In genomic region chr3:14562441-14562840, GRCh38 we compare ENCODE assay signal across 32 cellular contexts. TPM values are rescaled to one million over a fixed set of nuclear protein-coding genes. Genes with fewer than 3 reads are reported as not detected.
DNase-seq lines count a peak whose midpoint lies in the region; ATAC-seq and TF ChIP-seq lines count a peak whose summit lies in the region.
"Had no signal": no experiment of that assay in that cellular context is flagged by ENCODE, and none has a peak within 500 bp of the region (broad histone marks: within the 10 kb centered on the region; RNA-seq: fewer than 3 reads in every experiment).

No MANE protein-coding gene starts in this region.

- H2BK5ac ChIP-seq in IMR-90 (ENCODE audit: low read depth, low read length, poor library complexity, severe bottlenecking): no peak overlapping the region

- H3K4me1 ChIP-seq in IMR-90 (ENCODE audit: control insufficient read depth, insufficient read depth, low read length): no peaks in the 10 kb centered on the region
- H3K4me1 ChIP-seq in BE2C: no peaks in the 10 kb centered on the region
- H3K4me1 ChIP-seq: Caco-2 had no signal

- H3K23ac ChIP-seq in IMR-90 (ENCODE audit: low read depth, low read length): no peak overlapping the region

- H3K18ac ChIP-seq in IMR-90 (ENCODE audit: low read depth, low read length): no peak overlapping the region

- no CpG with 5 or more reads among the region's 13 CpGs for WGBS in IMR-90 (ENCODE audit: extremely low coverage in 2 of 2, insufficient read length in 1 of 2), 2 experiments

- no TSS peak for BruUV-seq in IMR-90 (replicated peaks; lab: Mats Ljungman, UMichigan)

- no peaks in the 10 kb centered on the region for H4K20me1 ChIP-seq in IMR-90 (ENCODE audit: insufficient read depth, low read length)

- H3K27ac ChIP-seq in IMR-90 (ENCODE audit: insufficient read depth, low read length) (no peak overlapping the region), brain microvascular endothelial cell (no peak overlapping the region)
- H3K27ac ChIP-seq: PC-9, SJSA1 had no signal

- H4K5ac ChIP-seq in IMR-90 (ENCODE audit: low read depth, low read length): no peak overlapping the region

- TF ChIP-seq POLR2A in IMR-90 (IDR thresholded peaks at IDR 0.05; ENCODE audit: low read depth, low read length): no peak

- no peak overlapping the region for H3K56ac ChIP-seq in IMR-90 (ENCODE audit: extremely low read depth, insufficient read depth, low read length)

- no peak overlapping the region for H3K4ac ChIP-seq in IMR-90 (ENCODE audit: low read depth, low read length)

- H3K36me3 ChIP-seq in IMR-90 (ENCODE audit: control insufficient read depth, insufficient read depth, low read length): no peaks in the 10 kb centered on the region
- no peaks in the 10 kb centered on the region for H3K36me3 ChIP-seq in brain microvascular endothelial cell (replicated peaks)
- H3K36me3 ChIP-seq in BE2C: no peaks in the 10 kb centered on the region
- H3K36me3 ChIP-seq: SJSA1 had no signal

- H2AFZ ChIP-seq in IMR-90 (replicated peaks; ENCODE audit: low read length, poor library complexity): no peak overlapping the region
- H2AFZ ChIP-seq: PC-9 had no signal

- H4K8ac ChIP-seq in IMR-90 (ENCODE audit: low read depth in 2 of 2, low read length in 2 of 2): no peak overlapping the region

- H2BK20ac ChIP-seq in IMR-90 (ENCODE audit: low read depth, low read length): no peak overlapping the region

- H3K9me3 ChIP-seq in IMR-90 (ENCODE audit: control insufficient read depth, insufficient read depth, low read length) (no peaks in the 10 kb centered on the region), BE2C (no peaks in the 10 kb centered on the region)
- H3K9me3 ChIP-seq: Caco-2, SJSA1 had no signal

- no peak overlapping the region for H2BK15ac ChIP-seq in IMR-90 (ENCODE audit: low read depth, low read length)

- intact Hi-C loops in IMR-90 (cut with micrococcal nuclease): no loop called here

- no peaks in the 10 kb centered on the region for H3K79me1 ChIP-seq in IMR-90 (ENCODE audit: low read depth in 1 of 2, low read length in 2 of 2)

- in situ Hi-C loops in IMR-90 (cut with MboI; ENCODE audit: low sequenced_read_pairs): loop anchor here (25.0 kb wide), 1 partner anchor 675 kb away; the partner anchor contains the start of gene WNT7A
- in situ Hi-C loops in brain microvascular endothelial cell (cut with HindIII; ENCODE audit: low pct_ligation_motif_present, low sequenced_read_pairs): no loop called here

- no peaks in the 10 kb centered on the region for H3K9me1 ChIP-seq in IMR-90 (ENCODE audit: insufficient read depth, low read length)

- TF ChIP-seq RAD21 in IMR-90 (IDR thresholded peaks at IDR 0.05; ENCODE audit: low read length): no peak

- POLR2A ChIA-PET in AG04449 (lab: Yijun Ruan, JAX): no interaction called here
- POLR2A ChIA-PET in IMR-90 (lab: Charles Lee; ENCODE audit: unreplicated experiment): no interaction called here

- no peak overlapping the region for H3K4me2 ChIP-seq in IMR-90 (ENCODE audit: low read depth, low read length)
- H3K4me2 ChIP-seq: PC-9 had no signal

- H2AK9ac ChIP-seq in IMR-90 (replicated peaks; ENCODE audit: low read depth, low read length, poor library complexity): no peak overlapping the region

- no peak overlapping the region for H3K9ac ChIP-seq in IMR-90 (ENCODE audit: low read depth, low read length)

- H2AK5ac ChIP-seq in IMR-90 (ENCODE audit: low read depth, low read length): no peak overlapping the region

- no peak for ATAC-seq in IMR-90 (ENCODE audit: low read depth)
- ATAC-seq: GM12878, HCT116, HepG2 had no signal

- peaks cover 43% of the 10 kb centered on the region for H3K27me3 ChIP-seq in IMR-90 (ENCODE audit: control insufficient read depth, insufficient read depth, low read length)
- H3K27me3 ChIP-seq in brain microvascular endothelial cell (replicated peaks): peaks cover 31% of the 10 kb centered on the region
- no peaks in the 10 kb centered on the region for H3K27me3 ChIP-seq in BE2C
- H3K27me3 ChIP-seq: SJSA1 had no signal

- no peak overlapping the region for H2BK120ac ChIP-seq in IMR-90 (ENCODE audit: low read depth, low read length)

- TF ChIP-seq CTCF in AG04449 (IDR thresholded peaks at IDR 0.05; ENCODE audit: insufficient read depth, low read length, missing control alignments) (no peak), IMR-90 (conservative IDR thresholded peaks at IDR 0.05; ENCODE audit: low read depth, low read length) (no peak), brain microvascular endothelial cell (IDR thresholded peaks at IDR 0.05; ENCODE audit: low read depth, low read length, missing control alignments) (no peak), fibroblast of the aortic adventitia (IDR thresholded peaks at IDR 0.05; ENCODE audit: insufficient read depth, low read length) (no peak), BE2C (IDR thresholded peaks at IDR 0.05; ENCODE audit: low read depth, low read length) (no peak)

- no peak overlapping the region for H3K14ac ChIP-seq in IMR-90 (replicated peaks; ENCODE audit: low read depth, low read length)

- no peak overlapping the region for H3K4me3 ChIP-seq in AG04449 (ENCODE audit: low read depth, low read length)
- no peak overlapping the region for H3K4me3 ChIP-seq in IMR-90 (ENCODE audit: insufficient read depth, low read depth, low read length)
- H3K4me3 ChIP-seq in brain microvascular endothelial cell (ENCODE audit: low read depth, low read length): no peak overlapping the region
- H3K4me3 ChIP-seq in fibroblast of the aortic adventitia (ENCODE audit: low read depth, low read length): no peak overlapping the region
- no peak overlapping the region for H3K4me3 ChIP-seq in BE2C (ENCODE audit: low read depth, low read length)
- H3K4me3 ChIP-seq: GM12878, PC-9, SJSA1 had no signal

- DNase-seq in AG04449 (ENCODE audit: low read depth, low spot score) (peak; percentile 34), IMR-90 (peak; percentile 69), brain microvascular endothelial cell (peak; percentile 4), fibroblast of the aortic adventitia (ENCODE audit: low read depth) (peak; percentile 27), BE2C (no peak), NCI-H1694 treated with DMSO at 0.1 percent for 48 hours (lab: John Stamatoyannopoulos, UW) (no peak), H4 (ENCODE audit: low spot score) (no peak)
- DNase-seq: 8988T; ACHN; AML-193; C1 segment of cervical spinal cord; Caco-2; CD4-positive, alpha-beta memory T cell; EL; GDM1; GOT3; KBM-7; MV-4-11; NCI-H1105; NCI-H1436 treated with DMSO at 0.1 percent for 48 hours; NCI-H1930; NCI-H446 treated with DMSO at 0.1 percent for 48 hours; NCI-H526; PC-9; Right ventricle myocardium superior had no signal

- dilution Hi-C loops in IMR-90 (cut with HindIII; ENCODE audit: low sequenced_read_pairs, unreplicated experiment): no loop called here

- H4K91ac ChIP-seq in IMR-90 (ENCODE audit: insufficient read depth, low read depth, low read length): no peak overlapping the region

- CTCF ChIA-PET in AG04449 (lab: Yijun Ruan, JAX) (interaction anchor here (0.7 kb wide), 1 partner anchor 175 kb away, joined by 3 read pairs; no protein-coding TSS in a partner anchor), IMR-90 (lab: Yijun Ruan, JAX) (no interaction called here)

TF ChIP-seq in IMR-90, 13 proteins besides CTCF, POLR2A, EP300 and RAD21:
- TF ChIP-seq RFX5 (IDR thresholded peaks at IDR 0.05; ENCODE audit: low read depth, low read length) (no peak), ELK1 (IDR thresholded peaks at IDR 0.05; ENCODE audit: borderline replicate concordance, low read depth, low read length) (no peak), CEBPB (IDR thresholded peaks at IDR 0.05; ENCODE audit: low read depth, low read length) (peak; percentile 38; the same call in 1 of the 2 replicates), NFE2L2 (IDR thresholded peaks at IDR 0.05; ENCODE audit: low read depth, low read length) (no peak), BHLHE40 (IDR thresholded peaks at IDR 0.05; ENCODE audit: low read depth, low read length) (peak; percentile 8; the same call in 1 of the 2 replicates)

RNA-seq across cellular contexts. Expression of gene GRIP2, which starts 22.3 kb away (rescaled TPM):
- under 0.01 TPM in 1 of 2 replicates, not detected in the other for total RNA-seq in IMR-90 (2012; rRNA removed)
- 0.05 and 0.17 TPM in 2 replicates for polyA plus RNA-seq in IMR-90 (2012; rRNA removed)
- 0.02 TPM in 1 of 2 replicates, not detected in the other for polyA plus RNA-seq in IMR-90 (2012; cell fraction: cytosol; rRNA removed)
- 0.25 and 0.34 TPM in 2 replicates for polyA plus RNA-seq in IMR-90 (2012; cell fraction: nucleus; rRNA removed; ENCODE audit: low replicate concordance)
- 0.90 TPM in 2 replicates for total RNA-seq in fibroblast of the aortic adventitia (ENCODE audit: low replicate concordance)
- polyA plus RNA-seq in BE2C (2012; ENCODE audit: insufficient read depth, insufficient read length, low read depth): 1.2 TPM
- total RNA-seq in H4 (2014; rRNA removed; shearing (Covaris generic)): 0.77 TPM in 1 of 2 replicates, not detected in the other
- total RNA-seq: CD4-positive, alpha-beta memory T cell; GM12878; HT1080; LHCN-M2; MCF 10A; PC-9 had no signal
- polyA plus RNA-seq: CD4-positive, alpha-beta memory T cell; GM12878 had no signal

Comparison
In these comparisons a context has a peak if more than half of its experiments do, and no peak if none do; other contexts are left out.
1. DNase-seq: peak in AG04449 (single experiment), IMR-90 (single experiment), brain microvascular endothelial cell (single experiment) and fibroblast of the aortic adventitia (single experiment); none in BE2C (single experiment), NCI-H1694 treated with DMSO at 0.1 percent for 48 hours (single experiment) and H4 (single experiment).